ENCODE assay signal across 12 cellular contexts in the genomic region with DNA sequence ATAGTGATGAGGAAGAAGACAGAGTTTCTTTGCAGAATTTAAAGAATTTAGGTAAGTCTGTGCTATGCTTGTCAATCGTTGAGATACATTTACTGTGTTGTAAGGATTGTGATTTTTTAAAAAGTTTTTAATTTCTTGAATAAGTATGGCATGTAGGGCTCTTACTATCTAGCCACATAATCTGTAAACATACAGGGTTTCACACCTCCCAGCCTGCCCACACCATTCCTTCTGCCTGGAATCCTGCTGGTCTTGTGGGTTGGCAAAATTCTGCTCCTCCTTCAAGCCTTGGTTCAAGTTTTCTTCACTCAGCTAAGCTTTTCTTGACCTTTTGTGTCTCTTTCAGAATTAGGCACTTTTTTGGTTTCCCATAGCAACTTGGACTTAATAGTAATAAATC.
"Had no signal": no experiment of that assay in that cellular context is flagged by ENCODE, and none has a peak within 500 bp of the region (broad histone marks: within the 10 kb centered on the region; RNA-seq: fewer than 3 reads in every experiment).

No MANE protein-coding gene starts in this region.

- H3K9me3 Mint-ChIP-seq: activated CD4-positive, alpha-beta T cell treated with anti-CD3 and anti-CD28 coated beads, Interleukin-2, amount 10 ng/mL, durations not matched to agents 24 days and 14 days; WTC11 had no signal

- H3K9me3 ChIP-seq: ovary had no signal

- H3K27me3 Mint-ChIP-seq: activated CD4-positive, alpha-beta T cell treated with anti-CD3 and anti-CD28 coated beads, Interleukin-2, amount 10 ng/mL, durations not matched to agents 24 days and 14 days; activated CD8-positive, alpha-beta memory T cell treated with anti-CD3 and anti-CD28 coated beads, Interleukin-2, amount 10 ng/mL, durations not matched to agents 7 days and 5 days had no signal

- H3K4me3 ChIP-seq: cardiac muscle cell, heart right ventricle, ovary had no signal

- H3K4me1 Mint-ChIP-seq: WTC11 had no signal

- H3K27ac ChIP-seq: cardiac muscle cell, heart right ventricle, ovary had no signal

- H3K4me3 Mint-ChIP-seq: activated CD4-positive, alpha-beta T cell treated with anti-CD3 and anti-CD28 coated beads, Interleukin-2, amount 10 ng/mL, durations not matched to agents 24 days and 14 days; activated CD8-positive, alpha-beta memory T cell treated with anti-CD3 and anti-CD28 coated beads, Interleukin-2, amount 10 ng/mL, durations not matched to agents 7 days and 5 days; WTC11 had no signal

- ATAC-seq: activated CD8-positive, alpha-beta memory T cell treated with anti-CD3 and anti-CD28 coated beads, Interleukin-2, amount 10 ng/mL, durations not matched to agents 7 days and 5 days; heart right ventricle; SK-N-SH treated with all-trans-retinoic acid at 6 μM for 48 hours; WTC11 had no signal

- H3K36me3 ChIP-seq: ovary had no signal

- H3K27ac Mint-ChIP-seq: activated CD4-positive, alpha-beta T cell treated with anti-CD3 and anti-CD28 coated beads, Interleukin-2, amount 10 ng/mL, durations not matched to agents 24 days and 14 days; activated CD8-positive, alpha-beta memory T cell treated with anti-CD3 and anti-CD28 coated beads, Interleukin-2, amount 10 ng/mL, durations not matched to agents 7 days and 5 days; WTC11 had no signal

- H3K27me3 ChIP-seq: cardiac muscle cell, heart right ventricle, ovary had no signal

- DNase-seq: activated CD4-positive, alpha-beta T cell treated with anti-CD3 and anti-CD28 coated beads, Interleukin-2, amount 10 ng/mL, durations not matched to agents 24 days and 14 days; activated CD8-positive, alpha-beta memory T cell treated with anti-CD3 and anti-CD28 coated beads, Interleukin-2, amount 10 ng/mL, durations not matched to agents 7 days and 5 days; activated naive CD4-positive, alpha-beta T cell treated with Interleukin-2 at 50 U/mL for 16 hours; anterior cingulate cortex; heart right ventricle; islet precursor cell; ovary; stimulated activated CD4-positive, alpha-beta T cell treated with anti-CD3 and anti-CD28 coated beads, Interleukin-15, amount 100 ng/mL, for 24 hours; stimulated activated CD4-positive, alpha-beta T cell treated with anti-CD3 and anti-CD28 coated beads, Interleukin-4, amount 100 ng/mL, for 24 hours had no signal
